Comparison of ENCODE assay signal across 21 cellular contexts in genomic region chr14:55628426-55628825, GRCh38. TPM values are rescaled to one million over a fixed set of nuclear protein-coding genes. Genes with fewer than 3 reads are reported as not detected.
DNase-seq lines count a peak whose midpoint lies in the region; ATAC-seq, FAIRE-seq and TF ChIP-seq lines count a peak whose summit lies in the region.
"Had no signal": no experiment of that assay in that cellular context is flagged by ENCODE, and none has a peak within 500 bp of the region (broad histone marks: within the 10 kb centered on the region; RNA-seq: fewer than 3 reads in every experiment).

No MANE protein-coding gene starts in this region.

- H3K4me3 ChIP-seq in MM.1S (ENCODE audit: low read length) (no peak overlapping the region), gastrocnemius medialis (no peak overlapping the region), stomach (no peak overlapping the region)
- H3K4me3 ChIP-seq: BLaER1, SJSA1 had no signal

- TF ChIP-seq POLR2A in gastrocnemius medialis (IDR thresholded peaks at IDR 0.05) (no peak), stomach (IDR thresholded peaks at IDR 0.05) (no peak)

- intact Hi-C loops in Right ventricle myocardium superior (cut with DNase I) (no loop called here), gastrocnemius medialis (cut with DNase I; ENCODE audit: low total_unique reads) (no loop called here), stomach (cut with DNase I; ENCODE audit: low total_unique reads) (no loop called here)

- H3K9me3 ChIP-seq in MM.1S (replicated peaks; ENCODE audit: insufficient read depth, low read length) (no peaks in the 10 kb centered on the region), gastrocnemius medialis (no peaks in the 10 kb centered on the region), stomach (no peaks in the 10 kb centered on the region)
- H3K9me3 ChIP-seq: BLaER1, SJSA1 had no signal

- FAIRE-seq in GM18507 (lab: Jason Lieb, UNC) (peak; percentile 35), frontal cortex (lab: Jason Lieb, UNC) (peak; percentile 76)
- FAIRE-seq: H54, RCC 7860 had no signal

- in situ Hi-C loops in gastrocnemius medialis (cut with MboI; ENCODE audit: low sequenced_read_pairs in 4 of 4) (no loop called here), KBM-7 (cut with MboI; ENCODE audit: low pct_unique_long_range_greater_than_20kb, low sequenced_read_pairs) (no loop called here)

- TF ChIP-seq CTCF in MM.1S (IDR thresholded peaks at IDR 0.05; ENCODE audit: low read length) (no peak), gastrocnemius medialis (IDR thresholded peaks at IDR 0.05 in 4 of 5, conservative IDR thresholded peaks at IDR 0.05 in 1 of 5) (no peak), stomach (IDR thresholded peaks at IDR 0.05) (no peak)

- ATAC-seq in Right ventricle myocardium superior (ENCODE audit: poor library complexity) = no peak
- no peak for ATAC-seq in gastrocnemius medialis

- H3K9me2 ChIP-seq in MM.1S (replicated peaks; ENCODE audit: insufficient read depth, low read length) = no peaks in the 10 kb centered on the region

- H3F3A ChIP-seq in MM.1S (ENCODE audit: insufficient read depth, low read length) = no peaks in the 10 kb centered on the region

- H3K36me3 ChIP-seq in MM.1S (replicated peaks; ENCODE audit: insufficient read depth, low read length) (no peaks in the 10 kb centered on the region), gastrocnemius medialis (peaks cover 0 to 34% of the 10 kb centered on the region in 2 donors), stomach (peaks cover 12 to 71% (median 63%) of the 10 kb centered on the region in 4 donors)

- DNase-seq in GM18507 (ENCODE audit: extremely low spot score, insufficient read length, low read depth) (no peak), MM.1S (peak; percentile 6), frontal cortex (ENCODE audit: low spot score in 2 of 2) (no peak), Right ventricle myocardium superior (no peak), gastrocnemius medialis (no peak), KBM-7 (no peak), stomach (no peak)
- DNase-seq: ACHN; CD4-positive, alpha-beta T cell; COR-L47; DND-41; HFFc6; Karpas-422; NCI-H1417; NCI-H1694 treated with DMSO at 0.1 percent for 48 hours; NCI-H446; NCI-H526 had no signal

- H3K4me2 ChIP-seq in MM.1S (ENCODE audit: low read depth, low read length) = no peak overlapping the region
- H3K4me2 ChIP-seq: BLaER1 had no signal

- H3K79me2 ChIP-seq in MM.1S (ENCODE audit: low read length) = no peaks in the 10 kb centered on the region

- TF ChIP-seq EP300 in stomach (IDR thresholded peaks at IDR 0.05) = no peak

- no peaks in the 10 kb centered on the region for H4K20me1 ChIP-seq in MM.1S (ENCODE audit: insufficient read depth, low read length)

- H2AFZ ChIP-seq in MM.1S (ENCODE audit: low read length) = no peak overlapping the region

- no peak overlapping the region for H3K9ac ChIP-seq in MM.1S (ENCODE audit: low read length)
- H3K9ac ChIP-seq: BLaER1 had no signal

- no peaks in the 10 kb centered on the region for H3K4me1 ChIP-seq in MM.1S (ENCODE audit: low read length)
- H3K4me1 ChIP-seq in gastrocnemius medialis = peaks cover 25 to 32% of the 10 kb centered on the region in 2 donors
- no peaks in the 10 kb centered on the region for H3K4me1 ChIP-seq in stomach
- H3K4me1 ChIP-seq: BLaER1, SJSA1 had no signal

- H3K27ac ChIP-seq in MM.1S (ENCODE audit: low read length) (no peak overlapping the region), gastrocnemius medialis (no peak overlapping the region), stomach (no peak overlapping the region)
- H3K27ac ChIP-seq: BLaER1, SJSA1 had no signal

- H3K27me3 ChIP-seq in MM.1S (replicated peaks; ENCODE audit: insufficient read depth, low read length) = no peaks in the 10 kb centered on the region
- no peaks in the 10 kb centered on the region for H3K27me3 ChIP-seq in gastrocnemius medialis
- no peaks in the 10 kb centered on the region for H3K27me3 ChIP-seq in stomach
- H3K27me3 ChIP-seq: BLaER1, SJSA1 had no signal

RNA-seq across cellular contexts. Expression of gene KTN1, which starts 48.4 kb away (rescaled TPM):
- total RNA-seq in frontal cortex = 76.2 TPM
- total RNA-seq in Right ventricle myocardium superior = 274 TPM
- total RNA-seq in gastrocnemius medialis = 100 to 1,000 TPM; 256 to 373 (median 327) TPM
- 100 to 1,000 TPM in 3 of 5 donors, 10 to 100 TPM in 2; 66.5 to 123 (median 100) TPM for total RNA-seq in stomach
- polyA plus RNA-seq in stomach = 10 to 100 TPM; 43.3 to 58.7 (median 51.5) TPM
